In genomic region chr10:14200645-14201534, GRCh38 we compare ENCODE assay signal across 11 cellular contexts.
DNase-seq lines count a peak whose midpoint lies in the region; ATAC-seq, FAIRE-seq and TF ChIP-seq lines count a peak whose summit lies in the region.
"Had no signal": no experiment of that assay in that cellular context is flagged by ENCODE, and none has a peak within 500 bp of the region (broad histone marks: within the 10 kb centered on the region; RNA-seq: fewer than 3 reads in every experiment).

No MANE protein-coding gene starts in this region.

- no peak overlapping the region for H2AFZ ChIP-seq in HepG2 (ENCODE audit: low read length)

- no peaks in the 10 kb centered on the region for H4K20me1 ChIP-seq in HepG2 (ENCODE audit: insufficient read depth, low read length)

- no peak overlapping the region for H3K27ac ChIP-seq in HepG2 (ENCODE audit: extremely low read length, insufficient read depth, low read length)
- H3K27ac ChIP-seq: gastrocnemius medialis, thoracic aorta had no signal

- POLR2A ChIA-PET in activated CD4-positive, alpha-beta T cell treated with anti-CD3 and anti-CD28 coated beads, Interleukin-2, amount 10 ng/mL, durations not matched to agents 7 days and 5 days (lab: Charles Lee) = no interaction called here
- POLR2A ChIA-PET in HepG2 (lab: Yijun Ruan, JAX) = interaction anchor here (1.9 kb wide), 1 partner anchor 15 kb away, joined by 6 read pairs; no protein-coding TSS in a partner anchor
- POLR2A ChIA-PET in naive thymus-derived CD8-positive, alpha-beta T cell (lab: Charles Lee) = no interaction called here

- H3K27me3 ChIP-seq in H7 (ENCODE audit: control insufficient read depth, insufficient read depth, low read length) (no peaks in the 10 kb centered on the region), HepG2 (ENCODE audit: control insufficient read depth in 1 of 2, insufficient read depth in 2 of 2, low read length in 2 of 2) (peaks cover 0 to 15% of the 10 kb centered on the region in 2 experiments; a peak in 1 of 5 replicates)

- peaks cover 50% of the 10 kb centered on the region for H3K27me3 Mint-ChIP-seq in Calu3 (ENCODE audit: unreplicated experiment)
- H3K27me3 Mint-ChIP-seq in activated CD4-positive, alpha-beta T cell treated with anti-CD3 and anti-CD28 coated beads, Interleukin-2, amount 10 ng/mL, durations not matched to agents 7 days and 5 days = peaks cover 13% of the 10 kb centered on the region
- peaks cover 11 to 40% (median 17%) of the 10 kb centered on the region in 5 donors for H3K27me3 Mint-ChIP-seq in naive thymus-derived CD8-positive, alpha-beta T cell

- no peak overlapping the region for H3K27ac Mint-ChIP-seq in Calu3 (ENCODE audit: unreplicated experiment)
- no peak overlapping the region for H3K27ac Mint-ChIP-seq in activated CD4-positive, alpha-beta T cell treated with anti-CD3 and anti-CD28 coated beads, Interleukin-2, amount 10 ng/mL, durations not matched to agents 7 days and 5 days
- peak overlapping the region in 1 of 10 donors; percentile 22 for H3K27ac Mint-ChIP-seq in naive thymus-derived CD8-positive, alpha-beta T cell
- H3K27ac Mint-ChIP-seq: activated T-helper 17 cell treated with anti-CD3 and anti-CD28 coated beads, Interleukin-2, amount 50 U/mL, for 72 hours had no signal

- WGBS in HepG2 (ENCODE audit: low lambda C conversion rate) = 22% methylated on average over 15 of the region's 16 CpGs

- DNase-seq in Calu3 (peak; percentile 37), H7 (peak; percentile 62), HepG2 (ENCODE audit: low spot score) (no peak), 8988T (no peak), NCI-H2171 (lab: John Stamatoyannopoulos, UW) (no peak)
- peak; percentile 14 for DNase-seq in activated CD4-positive, alpha-beta T cell treated with anti-CD3 and anti-CD28 coated beads, Interleukin-2, amount 10 ng/mL, durations not matched to agents 7 days and 5 days
- DNase-seq in naive thymus-derived CD8-positive, alpha-beta T cell = no peak

- TF ChIP-seq RAD21 in HepG2 (CRISPR knock-in tag; IDR thresholded peaks at IDR 0.05) = no peak

- no peaks in the 10 kb centered on the region for H3K79me2 ChIP-seq in HepG2 (ENCODE audit: insufficient read depth, low read length)

- CTCF ChIA-PET in Calu3 (lab: Charles Lee) (interaction anchor here (0.7 kb wide), 1 partner anchor 278 kb away, joined by 3 read pairs; no protein-coding TSS in a partner anchor), HepG2 (lab: Yijun Ruan, JAX; ENCODE audit: low intra/inter-chr PET ratio, low total read pairs) (no interaction called here)
- CTCF ChIA-PET in activated CD4-positive, alpha-beta T cell treated with anti-CD3 and anti-CD28 coated beads, Interleukin-2, amount 10 ng/mL, durations not matched to agents 7 days and 5 days (lab: Charles Lee) = interaction anchor here (0.7 to 1.3 kb wide), 3 partner anchors 9 to 28 kb away, joined by 3 to 4 read pairs (median 3); no protein-coding TSS in a partner anchor

- no peaks in the 10 kb centered on the region for H3K36me3 Mint-ChIP-seq in Calu3 (ENCODE audit: insufficient read depth, unreplicated experiment)
- H3K36me3 Mint-ChIP-seq in activated CD4-positive, alpha-beta T cell treated with anti-CD3 and anti-CD28 coated beads, Interleukin-2, amount 10 ng/mL, durations not matched to agents 7 days and 5 days (ENCODE audit: low read depth) = no peaks in the 10 kb centered on the region
- H3K36me3 Mint-ChIP-seq in naive thymus-derived CD8-positive, alpha-beta T cell = no peaks in the 10 kb centered on the region

- H3K4me3 ChIP-seq in H7 (ENCODE audit: insufficient read depth, low read depth, low read length) = no peak overlapping the region
- no peak overlapping the region for H3K4me3 ChIP-seq in HepG2 (replicated peaks in 1 of 3; ENCODE audit: insufficient read depth in 1 of 3, low read depth in 2 of 3, low read length in 3 of 3)
- H3K4me3 ChIP-seq: gastrocnemius medialis, thoracic aorta had no signal

- intact Hi-C loops in Calu3 (cut with micrococcal nuclease; ENCODE audit: unreplicated experiment) (no loop called here), HepG2 (cut with micrococcal nuclease; ENCODE audit: unreplicated experiment) (no loop called here)

- no peaks in the 10 kb centered on the region for H3K9me3 ChIP-seq in HepG2 (ENCODE audit: low read length)
- H3K9me3 ChIP-seq: gastrocnemius medialis, thoracic aorta had no signal

- no peak for TF ChIP-seq EP300 in HepG2 (IDR thresholded peaks at IDR 0.05; ENCODE audit: low read depth in 2 of 2, low read length in 2 of 2)
- TF ChIP-seq EP300 in HepG2 (CRISPR knock-in tag; IDR thresholded peaks at IDR 0.05; ENCODE audit: borderline replicate concordance) = no peak

- no peak for TF ChIP-seq POLR2A in HepG2 (IDR thresholded peaks at IDR 0.05; ENCODE audit: insufficient read depth in 1 of 2, low read depth in 2 of 2, low read length in 2 of 2)

- BruUV-seq in Calu3 (replicated peaks; lab: Mats Ljungman, UMichigan) (no TSS peak), HepG2 (replicated peaks; lab: Mats Ljungman, UMichigan) (no TSS peak)

- H3K9ac ChIP-seq in HepG2 (ENCODE audit: insufficient read depth, low read depth, low read length) = no peak overlapping the region

- in situ Hi-C loops in HepG2 (cut with HindIII; ENCODE audit: extremely low pct_ligation_motif_present, low pct_unique_long_range_greater_than_20kb) = no loop called here

- H3K4me3 Mint-ChIP-seq in Calu3 (ENCODE audit: low read depth, unreplicated experiment) = no peak overlapping the region
- H3K4me3 Mint-ChIP-seq in activated CD4-positive, alpha-beta T cell treated with anti-CD3 and anti-CD28 coated beads, Interleukin-2, amount 10 ng/mL, durations not matched to agents 7 days and 5 days = no peak overlapping the region
- no peak overlapping the region for H3K4me3 Mint-ChIP-seq in naive thymus-derived CD8-positive, alpha-beta T cell
- H3K4me3 Mint-ChIP-seq: activated T-helper 17 cell treated with anti-CD3 and anti-CD28 coated beads, Interleukin-2, amount 50 U/mL, for 72 hours had no signal

- TF ChIP-seq CTCF in Calu3 (IDR thresholded peaks at IDR 0.05; ENCODE audit: unreplicated experiment) (peak; percentile 37), HepG2 (CRISPR knock-in tag; IDR thresholded peaks at IDR 0.05) (peak; percentile 33)

- ATAC-seq in HepG2 (no peak), HG03175 (IDR thresholded peaks at IDR 0.05; ENCODE audit: unreplicated experiment) (no peak)
- ATAC-seq in naive thymus-derived CD8-positive, alpha-beta T cell = no peak
- ATAC-seq: activated T-helper 17 cell treated with anti-CD3 and anti-CD28 coated beads, Interleukin-2, amount 50 U/mL, for 72 hours; gastrocnemius medialis had no signal

- H3K4me2 ChIP-seq in HepG2 (ENCODE audit: low read depth, low read length) = no peak overlapping the region

- no peak for FAIRE-seq in HepG2 (lab: Jason Lieb, UNC)

- H3K4me1 Mint-ChIP-seq in Calu3 (ENCODE audit: low read depth, unreplicated experiment) = no peaks in the 10 kb centered on the region
- H3K4me1 Mint-ChIP-seq in activated CD4-positive, alpha-beta T cell treated with anti-CD3 and anti-CD28 coated beads, Interleukin-2, amount 10 ng/mL, durations not matched to agents 7 days and 5 days = no peaks in the 10 kb centered on the region
- peaks cover 0 to 7% (median 0%) of the 10 kb centered on the region in 4 donors for H3K4me1 Mint-ChIP-seq in naive thymus-derived CD8-positive, alpha-beta T cell
- H3K4me1 Mint-ChIP-seq: activated T-helper 17 cell treated with anti-CD3 and anti-CD28 coated beads, Interleukin-2, amount 50 U/mL, for 72 hours had no signal

- no peaks in the 10 kb centered on the region for H3K9me3 Mint-ChIP-seq in Calu3 (ENCODE audit: low read depth, unreplicated experiment)
- H3K9me3 Mint-ChIP-seq in activated CD4-positive, alpha-beta T cell treated with anti-CD3 and anti-CD28 coated beads, Interleukin-2, amount 10 ng/mL, durations not matched to agents 7 days and 5 days = no peaks in the 10 kb centered on the region
- no peaks in the 10 kb centered on the region for H3K9me3 Mint-ChIP-seq in naive thymus-derived CD8-positive, alpha-beta T cell
- H3K9me3 Mint-ChIP-seq: activated T-helper 17 cell treated with anti-CD3 and anti-CD28 coated beads, Interleukin-2, amount 50 U/mL, for 72 hours had no signal

- H3K4me1 ChIP-seq in HepG2 (ENCODE audit: insufficient read depth, low read length) = no peaks in the 10 kb centered on the region
- H3K4me1 ChIP-seq: gastrocnemius medialis had no signal

- no peaks in the 10 kb centered on the region for H3K36me3 ChIP-seq in H7 (replicated peaks; ENCODE audit: control insufficient read depth, insufficient read depth, low read length)
- H3K36me3 ChIP-seq in HepG2 (replicated peaks in 1 of 2; ENCODE audit: control insufficient read depth in 1 of 2, insufficient read depth in 2 of 2, low read length in 2 of 2) = no peaks in the 10 kb centered on the region
- H3K36me3 ChIP-seq: gastrocnemius medialis, thoracic aorta had no signal

TF ChIP-seq in HepG2, 621 proteins besides CTCF, POLR2A, EP300 and RAD21:
- TF ChIP-seq ZNF329 (CRISPR knock-in tag; IDR thresholded peaks at IDR 0.05; ENCODE audit: low read depth) (0 out of 2 replicates have a peak, but pooled peaks have one; percentile 78), ZNF850 (CRISPR knock-in tag; conservative IDR thresholded peaks at IDR 0.05) (no peak)
TF ChIP-seq in HepG2: peak in this region for 1.

Comparison
In these comparisons a context has a peak if more than half of its experiments do, and no peak if none do; other contexts are left out.
1. DNase-seq: peak in Calu3 (single experiment), H7 (single experiment) and activated CD4-positive, alpha-beta T cell treated with anti-CD3 and anti-CD28 coated beads, Interleukin-2, amount 10 ng/mL, durations not matched to agents 7 days and 5 days (single experiment); none in HepG2 (single experiment), 8988T (single experiment), NCI-H2171 (single experiment) and naive thymus-derived CD8-positive, alpha-beta T cell (0 of 10).